20 cellular contexts compared by ENCODE assay signal in the genomic region with DNA sequence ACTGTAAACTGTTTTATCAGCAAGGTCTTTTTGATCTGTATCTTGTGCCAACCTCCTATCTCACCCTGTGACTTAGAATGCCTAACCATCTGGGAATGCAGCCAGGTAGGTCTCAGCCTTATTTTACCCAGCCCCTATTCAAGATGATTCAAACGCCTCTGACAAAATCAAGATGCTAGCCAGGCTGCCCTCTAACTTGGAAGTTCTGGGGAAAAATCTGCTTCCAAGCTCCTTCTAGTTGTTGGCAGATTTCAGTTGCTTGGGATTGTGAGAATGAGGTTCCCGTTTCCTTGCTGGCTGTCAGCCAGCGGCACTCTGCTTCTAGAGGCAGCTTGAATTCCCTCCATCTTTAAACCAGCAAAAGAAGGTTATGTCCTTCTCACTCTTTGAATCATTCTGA. TPM values are rescaled to one million over a fixed set of nuclear protein-coding genes. Genes with fewer than 3 reads are reported as not detected.
DNase-seq lines count a peak whose midpoint lies in the region; ATAC-seq and TF ChIP-seq lines count a peak whose summit lies in the region.
"Had no signal": no experiment of that assay in that cellular context is flagged by ENCODE, and none has a peak within 500 bp of the region (broad histone marks: within the 10 kb centered on the region; RNA-seq: fewer than 3 reads in every experiment).

No MANE protein-coding gene starts in this region.

- H3K27ac Mint-ChIP-seq in osteocyte (ENCODE audit: unreplicated experiment): peak overlapping the region; percentile 11
- no peak overlapping the region for H3K27ac Mint-ChIP-seq in activated T-cell treated with anti-CD3 and anti-CD28 coated beads, Interleukin-2, amount 50 U/mL, for 24 hours
- H3K27ac Mint-ChIP-seq: activated CD4-positive, alpha-beta T cell treated with anti-CD3 and anti-CD28 coated beads for 36 hours; CD14-positive monocyte; effector memory CD8-positive, alpha-beta T cell had no signal

- no peaks in the 10 kb centered on the region for H3K27me3 ChIP-seq in GM23248 (replicated peaks; ENCODE audit: insufficient read depth)
- H3K27me3 ChIP-seq in SK-N-SH (ENCODE audit: insufficient read depth): no peaks in the 10 kb centered on the region; the same call in 1 of the 2 replicates

- peaks cover 5% of the 10 kb centered on the region for H3K4me1 Mint-ChIP-seq in osteocyte (ENCODE audit: unreplicated experiment)
- H3K4me1 Mint-ChIP-seq in activated T-cell treated with anti-CD3 and anti-CD28 coated beads, Interleukin-2, amount 50 U/mL, for 24 hours (ENCODE audit: low read depth): no peaks in the 10 kb centered on the region
- H3K4me1 Mint-ChIP-seq: activated CD4-positive, alpha-beta T cell treated with anti-CD3 and anti-CD28 coated beads for 36 hours; CD14-positive monocyte had no signal

- H3K9me3 ChIP-seq in GM23248 (ENCODE audit: low read depth) (no peaks in the 10 kb centered on the region), SK-N-SH (no peaks in the 10 kb centered on the region)
- H3K9me3 ChIP-seq: heart left ventricle had no signal

- no peak for TF ChIP-seq RAD21 in SK-N-SH (IDR thresholded peaks at IDR 0.05; ENCODE audit: low read length)

- H3K79me2 ChIP-seq in GM23248 (ENCODE audit: insufficient read depth): no peaks in the 10 kb centered on the region
- H3K79me2 ChIP-seq in SK-N-SH (ENCODE audit: insufficient read depth): no peaks in the 10 kb centered on the region

- no peak for TF ChIP-seq EP300 in SK-N-SH (IDR thresholded peaks at IDR 0.05; ENCODE audit: borderline replicate concordance in 1 of 2, low read depth in 1 of 2, low read length in 1 of 2)

- no peak overlapping the region for H3K4me2 ChIP-seq in GM23248 (ENCODE audit: unreplicated experiment)
- no peak overlapping the region for H3K4me2 ChIP-seq in SK-N-SH

- H3K36me3 ChIP-seq in GM23248 (ENCODE audit: low read depth): no peaks in the 10 kb centered on the region
- H3K36me3 ChIP-seq in SK-N-SH (replicated peaks in 1 of 2; ENCODE audit: control insufficient read depth in 1 of 2, insufficient read depth in 2 of 2, low read length in 1 of 2): no peaks in the 10 kb centered on the region
- H3K36me3 ChIP-seq: heart left ventricle had no signal

- TF ChIP-seq CTCF in SK-N-SH (IDR thresholded peaks at IDR 0.05) (no peak), osteocyte (IDR thresholded peaks at IDR 0.05) (no peak)

- in situ Hi-C loops in GM23248 (cut with MboI): no loop called here

- no peak for TF ChIP-seq POLR2A in GM18505 (IDR thresholded peaks at IDR 0.05; ENCODE audit: borderline replicate concordance, extremely low read depth, insufficient read depth, insufficient read length)

- H3K9ac ChIP-seq in GM23248 (no peak overlapping the region), SK-N-SH (no peak overlapping the region)

- no peaks in the 10 kb centered on the region for H3K9me3 Mint-ChIP-seq in osteocyte (ENCODE audit: unreplicated experiment)
- H3K9me3 Mint-ChIP-seq in activated T-cell treated with anti-CD3 and anti-CD28 coated beads, Interleukin-2, amount 50 U/mL, for 24 hours: no peaks in the 10 kb centered on the region

- H3K4me1 ChIP-seq in GM23248 (ENCODE audit: insufficient read depth) (no peaks in the 10 kb centered on the region; the same call in 1 of the 2 replicates), SK-N-SH (ENCODE audit: control insufficient read depth in 1 of 2, insufficient read depth in 2 of 2, low read depth in 1 of 2, low read length in 1 of 2) (no peaks in the 10 kb centered on the region)
- H3K4me1 ChIP-seq: heart left ventricle had no signal

- H3F3A ChIP-seq in GM23248 (ENCODE audit: insufficient read depth) (no peaks in the 10 kb centered on the region), SK-N-SH (replicated peaks; ENCODE audit: insufficient read depth) (no peaks in the 10 kb centered on the region)

- H3K4me3 ChIP-seq in GM23248 (no peak overlapping the region), SK-N-SH (ENCODE audit: low read depth in 2 of 2, low read length in 1 of 2) (no peak overlapping the region)
- H3K4me3 ChIP-seq: heart left ventricle had no signal

- 11 to 14% methylated on average over 3 of the region's 3 CpGs for WGBS in GM23248 (ENCODE audit: low coverage in 1 of 2, low lambda C conversion rate in 2 of 2, missing lambda C conversion rate in 2 of 2), 2 experiments
- WGBS in SK-N-SH (ENCODE audit: low lambda C conversion rate): 14% methylated on average over 3 of the region's 3 CpGs

- peaks cover 9% of the 10 kb centered on the region for H3K27me3 Mint-ChIP-seq in osteocyte (ENCODE audit: unreplicated experiment)
- H3K27me3 Mint-ChIP-seq in activated T-cell treated with anti-CD3 and anti-CD28 coated beads, Interleukin-2, amount 50 U/mL, for 24 hours: peaks cover 17% of the 10 kb centered on the region
- H3K27me3 Mint-ChIP-seq: activated CD4-positive, alpha-beta T cell treated with anti-CD3 and anti-CD28 coated beads for 36 hours; effector memory CD8-positive, alpha-beta T cell had no signal

- H4K20me1 ChIP-seq in GM23248 (ENCODE audit: insufficient read depth) (no peaks in the 10 kb centered on the region), SK-N-SH (ENCODE audit: insufficient read depth) (no peaks in the 10 kb centered on the region)

- H3K4me3 Mint-ChIP-seq in osteocyte (ENCODE audit: unreplicated experiment): no peak overlapping the region
- H3K4me3 Mint-ChIP-seq in activated T-cell treated with anti-CD3 and anti-CD28 coated beads, Interleukin-2, amount 50 U/mL, for 24 hours: no peak overlapping the region
- H3K4me3 Mint-ChIP-seq: activated CD4-positive, alpha-beta T cell treated with anti-CD3 and anti-CD28 coated beads for 36 hours; CD14-positive monocyte; effector memory CD8-positive, alpha-beta T cell had no signal

- peak; percentile 22 for DNase-seq in GM23248
- no peak for DNase-seq in SK-N-SH
- DNase-seq in fibroblast of peridontal ligament (ENCODE audit: extremely low read depth): peak; percentile 65
- no peak for DNase-seq in osteocyte (ENCODE audit: extremely low spot score, unreplicated experiment)
- no peak for DNase-seq in activated T-cell treated with anti-CD3 and anti-CD28 coated beads, Interleukin-2, amount 50 U/mL, for 24 hours
- no peak for DNase-seq in SK-N-DZ (ENCODE audit: low spot score)
- no peak for DNase-seq in GM19238 (ENCODE audit: insufficient read length, low spot score)
- DNase-seq: activated CD4-positive, alpha-beta T cell treated with anti-CD3 and anti-CD28 coated beads for 36 hours; activated T-cell treated with anti-CD3 and anti-CD28 coated beads for 4 hours; effector memory CD8-positive, alpha-beta T cell; GF-D8; HCEC 1CT; MM.1S had no signal

- POLR2A ChIA-PET in SK-N-SH (lab: Yijun Ruan, JAX): no interaction called here

- no peaks in the 10 kb centered on the region for H3K36me3 Mint-ChIP-seq in osteocyte (ENCODE audit: unreplicated experiment)
- H3K36me3 Mint-ChIP-seq in activated T-cell treated with anti-CD3 and anti-CD28 coated beads, Interleukin-2, amount 50 U/mL, for 24 hours (ENCODE audit: low read depth): no peaks in the 10 kb centered on the region
- H3K36me3 Mint-ChIP-seq: CD14-positive monocyte had no signal

- H3K27ac ChIP-seq in GM23248 (no peak overlapping the region), SK-N-SH (ENCODE audit: low read depth in 2 of 2, low read length in 1 of 2) (0 out of 4 replicates have a peak overlapping the region, but pooled peaks of 1 of the 2 experiments have one; percentile 5)
- H3K27ac ChIP-seq: heart left ventricle had no signal

- H2AFZ ChIP-seq in GM23248 (no peak overlapping the region), SK-N-SH (ENCODE audit: low read depth) (no peak overlapping the region)

- CTCF ChIA-PET in SK-N-SH (lab: Yijun Ruan, JAX): interaction anchor here (3.2 kb wide), 1 partner anchor 319 kb away, joined by 11 read pairs; no protein-coding TSS in a partner anchor

- no peaks in the 10 kb centered on the region for H3K9me2 ChIP-seq in GM23248 (ENCODE audit: insufficient read depth)
- no peaks in the 10 kb centered on the region for H3K9me2 ChIP-seq in SK-N-SH

- no peak for ATAC-seq in GM18505 (IDR thresholded peaks at IDR 0.05; ENCODE audit: unreplicated experiment)
- ATAC-seq: activated CD4-positive, alpha-beta T cell treated with anti-CD3 and anti-CD28 coated beads for 36 hours; effector memory CD8-positive, alpha-beta T cell; heart left ventricle; Panc1 had no signal

TF ChIP-seq in SK-N-SH, 30 proteins besides CTCF, POLR2A, EP300 and RAD21 (continues in another document):
- peak; percentile 76 for TF ChIP-seq TCF12 (IDR thresholded peaks at IDR 0.05)
- TF ChIP-seq, protein P1, sequence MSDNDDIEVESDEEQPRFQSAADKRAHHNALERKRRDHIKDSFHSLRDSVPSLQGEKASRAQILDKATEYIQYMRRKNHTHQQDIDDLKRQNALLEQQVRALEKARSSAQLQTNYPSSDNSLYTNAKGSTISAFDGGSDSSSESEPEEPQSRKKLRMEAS (IDR thresholded peaks at IDR 0.05; ENCODE audit: low read depth): no peak
- no peak for TF ChIP-seq FOSL2 (IDR thresholded peaks at IDR 0.05; ENCODE audit: borderline replicate concordance, low read depth)
- no peak for TF ChIP-seq GABPA (IDR thresholded peaks at IDR 0.05; ENCODE audit: low read depth)
- TF ChIP-seq, protein P2, sequence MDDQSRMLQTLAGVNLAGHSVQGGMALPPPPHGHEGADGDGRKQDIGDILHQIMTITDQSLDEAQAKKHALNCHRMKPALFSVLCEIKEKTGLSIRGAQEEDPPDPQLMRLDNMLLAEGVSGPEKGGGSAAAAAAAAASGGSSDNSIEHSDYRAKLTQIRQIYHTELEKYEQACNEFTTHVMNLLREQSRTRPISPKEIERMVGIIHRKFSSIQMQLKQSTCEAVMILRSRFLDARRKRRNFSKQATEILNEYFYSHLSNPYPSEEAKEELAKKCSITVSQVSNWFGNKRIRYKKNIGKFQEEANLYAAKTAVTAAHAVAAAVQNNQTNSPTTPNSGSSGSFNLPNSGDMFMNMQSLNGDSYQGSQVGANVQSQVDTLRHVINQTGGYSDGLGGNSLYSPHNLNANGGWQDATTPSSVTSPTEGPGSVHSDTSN (IDR thresholded peaks at IDR 0.05): peak; percentile 29; the same call in 1 of the 2 replicates
- TF ChIP-seq RXRA (IDR thresholded peaks at IDR 0.05; ENCODE audit: borderline replicate concordance, low read depth): no peak
- no peak for TF ChIP-seq MEF2A (IDR thresholded peaks at IDR 0.05; ENCODE audit: borderline replicate concordance, low read depth)
- no peak for TF ChIP-seq SIN3A (IDR thresholded peaks at IDR 0.05; ENCODE audit: borderline replicate concordance, low read depth, low read length)
- peak; percentile 69 for TF ChIP-seq NFIC (IDR thresholded peaks at IDR 0.05; ENCODE audit: borderline replicate concordance)

RNA-seq across cellular contexts. Expression of a gene that starts 34.7 kb away (rescaled TPM):
- not detected in 2 replicates for total RNA-seq in GM23248 (2014; rRNA removed; shearing (Covaris generic))
- polyA plus RNA-seq in GM23248 (2016; fragmentation: Nextera tagmentation; extraction: Ambion mirVana) (not detected in 2 replicates), SK-N-SH (2012; rRNA removed) (not detected in 2 replicates)
- not detected in 2 replicates for polyA plus RNA-seq in SK-N-SH (2012; cell fraction: cytosol; rRNA removed)
- not detected in 2 replicates for polyA plus RNA-seq in SK-N-SH (2012; cell fraction: nucleus; rRNA removed)
- total RNA-seq in osteocyte: not detected in 2 replicates
- not detected in 2 replicates for polyA plus RNA-seq in SK-N-DZ (2014; cell fraction: cytosol; rRNA removed)
- not detected in 2 replicates for polyA plus RNA-seq in SK-N-DZ (2014; cell fraction: nucleus; rRNA removed)
- total RNA-seq: activated CD4-positive, alpha-beta T cell treated with anti-CD3 and anti-CD28 coated beads for 36 hours; heart left ventricle; T-helper 1 cell treated with Interleukin-12 subunit alpha and Interleukin-12 subunit beta and Interleukin-4 antibody, amounts not matched to agents 30 ng/mL and 1 ng/mL, for 36 hours had no signal
- polyA plus RNA-seq: adipose tissue, CD14-positive monocyte, heart left ventricle, neural cell had no signal

Comparison
In these comparisons a context has a peak if more than half of its experiments do, and no peak if none do; other contexts are left out.
1. DNase-seq: peak in GM23248 (single experiment) and fibroblast of peridontal ligament (single experiment); none in SK-N-SH (single experiment), osteocyte (single experiment), activated T-cell treated with anti-CD3 and anti-CD28 coated beads, Interleukin-2, amount 50 U/mL, for 24 hours (single experiment), SK-N-DZ (single experiment) and GM19238 (single experiment).